In genomic region chr6:136463796-136464542, GRCh38 we compare ENCODE assay signal across 19 cellular contexts.
DNase-seq lines count a peak whose midpoint lies in the region; ATAC-seq and TF ChIP-seq lines count a peak whose summit lies in the region.
"Had no signal": no experiment of that assay in that cellular context is flagged by ENCODE, and none has a peak within 500 bp of the region (broad histone marks: within the 10 kb centered on the region; RNA-seq: fewer than 3 reads in every experiment).

No MANE protein-coding gene starts in this region.

- no peak for TF ChIP-seq CTCF in astrocyte of the cerebellum (IDR thresholded peaks at IDR 0.05; ENCODE audit: low read depth, low read length, missing control alignments)
- no peak for TF ChIP-seq CTCF in GM13977 (IDR thresholded peaks at IDR 0.05; ENCODE audit: extremely low read depth, insufficient read depth, missing control alignments)

- ATAC-seq in GM19452 (IDR thresholded peaks at IDR 0.05; ENCODE audit: unreplicated experiment) (peak; percentile 67), HG03354 (IDR thresholded peaks at IDR 0.05; ENCODE audit: poor library complexity, severe bottlenecking, unreplicated experiment) (peak; percentile 66), GM21737 (IDR thresholded peaks at IDR 0.05; ENCODE audit: unreplicated experiment) (no peak)
- ATAC-seq: activated naive CD8-positive, alpha-beta T cell treated with anti-CD3 and anti-CD28 coated beads, Interleukin-2, amount 50 U/mL, for 24 hours; activated T-cell treated with anti-CD3 and anti-CD28 coated beads, Interleukin-2, amount 50 U/mL, for 72 hours; right cardiac atrium had no signal

- DNase-seq in astrocyte of the cerebellum (ENCODE audit: low read depth), result peak; percentile 49
- DNase-seq in renal cortical epithelial cell (ENCODE audit: low read depth), result peak; percentile 15
- no peak for DNase-seq in GM13977 (ENCODE audit: low spot score)
- DNase-seq in stimulated activated CD4-positive, alpha-beta T cell treated with anti-CD3 and anti-CD28 coated beads, Interleukin-4, amount 100 ng/mL, for 4 hours, result no peak
- DNase-seq in DMS53 (lab: John Stamatoyannopoulos, UW), result no peak
- DNase-seq: activated CD4-positive, alpha-beta T cell treated with anti-CD3 and anti-CD28 coated beads, Interleukin-2, amount 10 ng/mL, durations not matched to agents 24 days and 14 days; activated naive CD8-positive, alpha-beta T cell treated with anti-CD3 and anti-CD28 coated beads, Interleukin-2, amount 50 U/mL, for 24 hours; activated T-cell treated with anti-CD3 and anti-CD28 coated beads, Interleukin-2, amount 50 U/mL, for 72 hours; BE2C; DMS153; foreskin melanocyte; NCI-H1105 treated with DMSO at 0.1 percent for 48 hours; NK-92 treated with Interleukin-12 subunit alpha and Interleukin-12 subunit beta, amount 100 ng/mL, for 24 hours; right cardiac atrium; stimulated activated CD4-positive, alpha-beta T cell treated with anti-CD3 and anti-CD28 coated beads, Interleukin-2, amount 100 ng/mL, for 24 hours had no signal

- in situ Hi-C loops in astrocyte of the cerebellum (cut with HindIII; ENCODE audit: low sequenced_read_pairs), result no loop called here
- in situ Hi-C loops in GM13977 (cut with MboI; ENCODE audit: low pct_unique_long_range_greater_than_20kb, low sequenced_read_pairs, unreplicated experiment), result no loop called here

- no peak overlapping the region for H3K4me3 ChIP-seq in astrocyte of the cerebellum (ENCODE audit: low read depth, low read length)
- H3K4me3 ChIP-seq: upper lobe of left lung had no signal

Comparison
In these comparisons a context has a peak if more than half of its experiments do, and no peak if none do; other contexts are left out.
1. DNase-seq: peak in astrocyte of the cerebellum (single experiment) and renal cortical epithelial cell (single experiment); none in GM13977 (single experiment), stimulated activated CD4-positive, alpha-beta T cell treated with anti-CD3 and anti-CD28 coated beads, Interleukin-4, amount 100 ng/mL, for 4 hours (0 of 2) and DMS53 (single experiment).